Comparison of ENCODE assay signal across 10 cellular contexts in the genomic region with DNA sequence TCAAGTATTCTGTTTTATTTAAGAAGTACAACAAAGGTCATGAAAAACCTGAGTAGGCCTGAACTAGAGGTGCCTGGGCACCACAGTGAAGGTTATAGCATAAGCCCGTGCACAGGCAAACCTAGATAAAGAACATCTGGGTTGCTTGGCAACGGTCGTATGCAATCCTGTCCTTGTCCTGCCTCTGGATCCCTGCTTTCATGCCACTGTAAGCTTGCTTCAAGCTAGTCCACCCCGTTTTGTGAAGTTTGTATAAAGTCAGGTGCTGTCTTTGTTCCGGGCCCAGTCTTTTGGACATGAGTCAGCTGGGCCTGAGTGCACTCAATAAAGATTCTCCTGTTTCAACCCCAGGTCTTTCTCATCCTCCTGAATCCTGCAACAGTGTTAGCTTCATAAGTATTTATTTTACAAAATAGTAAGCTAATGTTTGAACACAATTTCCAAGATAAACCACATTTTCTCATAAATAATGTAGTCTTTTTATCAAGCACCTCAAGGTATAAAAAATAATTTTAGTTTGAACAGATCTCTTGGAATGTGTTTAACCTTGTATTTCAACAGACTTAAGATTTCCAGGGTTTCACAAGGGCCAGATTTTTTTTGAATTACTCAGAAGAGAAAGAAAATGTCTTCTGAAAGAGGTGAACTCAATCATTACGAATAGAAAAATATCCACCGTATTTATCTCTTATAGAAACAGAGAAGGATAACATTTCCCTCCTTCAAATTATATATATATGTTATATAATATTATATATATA. TPM values are rescaled to one million over a fixed set of nuclear protein-coding genes. Genes with fewer than 3 reads are reported as not detected.
A peak's percentile ranks its signal among the peaks of the same experiment; 100 is the strongest.
DNase-seq lines count a peak whose midpoint lies in the region; ATAC-seq and TF ChIP-seq lines count a peak whose summit lies in the region.
"Had no signal": no experiment of that assay in that cellular context is flagged by ENCODE, and none has a peak within 500 bp of the region (broad histone marks: within the 10 kb centered on the region; RNA-seq: fewer than 3 reads in every experiment).

No MANE protein-coding gene starts in this region.

- DNase-seq in NCI-H1092 treated with DMSO at 0.1 percent for 48 hours (lab: John Stamatoyannopoulos, UW) (peak; percentile 82), RPMI7951 (ENCODE audit: low read depth) (peak; percentile 50), fibroblast of mammary gland (ENCODE audit: low read depth) (peak; percentile 28), renal cortical epithelial cell (ENCODE audit: low read depth) (peak; percentile 48)
- no peak for DNase-seq in activated naive CD4-positive, alpha-beta T cell treated with anti-CD3 and anti-CD28 coated beads, Interleukin-2, amount 50 U/mL, for 16 hours
- no peak for DNase-seq in activated CD4-positive, alpha-beta T cell treated with anti-CD3 and anti-CD28 coated beads, Interleukin-2, amount 50 U/mL, for 1 hour
- DNase-seq: T-helper 1 cell had no signal

- no peak overlapping the region for H3K4me3 ChIP-seq in fibroblast of mammary gland (ENCODE audit: control insufficient read depth, low read depth, low read length)

- no peak for ATAC-seq in HG03135 (IDR thresholded peaks at IDR 0.05; ENCODE audit: unreplicated experiment)
- no peak for ATAC-seq in HG03196 (IDR thresholded peaks at IDR 0.05; ENCODE audit: unreplicated experiment)

- TF ChIP-seq CTCF in fibroblast of mammary gland (conservative IDR thresholded peaks at IDR 0.05; ENCODE audit: control insufficient read depth, insufficient read depth, low read depth, low read length), result no peak

RNA-seq across cellular contexts. Expression of a gene that starts 14.3 kb away (rescaled TPM):
- not detected in 2 replicates for total RNA-seq in RPMI7951 (2014; rRNA removed; shearing (Covaris generic))
- 0.25 and 1.7 TPM in 2 replicates for total RNA-seq in renal cortical epithelial cell
- total RNA-seq: mesenteric fat pad had no signal

RNA-seq across cellular contexts. Expression of a gene that starts 24.6 kb away (rescaled TPM):
- total RNA-seq in RPMI7951 (2014; rRNA removed; shearing (Covaris generic)), result 0.49 and 3.4 TPM in 2 replicates
- total RNA-seq in renal cortical epithelial cell, result 1.9 and 2.3 TPM in 2 replicates

Comparison
In these comparisons a context has a peak if more than half of its experiments do, and no peak if none do; other contexts are left out.
1. DNase-seq: peak in NCI-H1092 treated with DMSO at 0.1 percent for 48 hours (single experiment), RPMI7951 (single experiment), fibroblast of mammary gland (single experiment) and renal cortical epithelial cell (single experiment); none in activated naive CD4-positive, alpha-beta T cell treated with anti-CD3 and anti-CD28 coated beads, Interleukin-2, amount 50 U/mL, for 16 hours (single experiment) and activated CD4-positive, alpha-beta T cell treated with anti-CD3 and anti-CD28 coated beads, Interleukin-2, amount 50 U/mL, for 1 hour (single experiment).